ENCODE assay signal across 8 cellular contexts in the genomic region with DNA sequence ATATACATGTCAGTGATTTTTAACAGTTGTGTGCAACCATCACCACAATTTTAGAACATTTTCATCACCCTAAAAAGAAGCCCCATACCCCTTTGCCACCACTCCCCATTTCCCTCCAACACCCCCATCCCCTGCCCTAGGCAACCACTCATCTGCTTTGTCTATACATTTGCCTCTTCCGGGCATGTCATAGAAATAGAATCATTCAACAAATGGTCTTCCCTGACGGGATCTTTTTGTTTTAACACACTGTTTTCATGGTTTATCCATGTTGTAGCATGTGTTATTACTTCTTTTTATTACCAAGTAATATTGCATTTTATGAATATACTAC. TPM values are rescaled to one million over a fixed set of nuclear protein-coding genes. Genes with fewer than 3 reads are reported as not detected.
A peak's percentile ranks its signal among the peaks of the same experiment; 100 is the strongest.
DNase-seq lines count a peak whose midpoint lies in the region; ATAC-seq and TF ChIP-seq lines count a peak whose summit lies in the region.

No MANE protein-coding gene starts in this region.

- no peaks in the 10 kb centered on the region for H3K9me3 Mint-ChIP-seq in activated T-cell treated with anti-CD3 and anti-CD28 coated beads, Interleukin-2, amount 50 U/mL, for 4 hours
- H3K9me3 Mint-ChIP-seq in activated T-helper 17 cell treated with anti-CD3 and anti-CD28 coated beads, Interleukin-2, amount 50 U/mL, for 72 hours, result no peaks in the 10 kb centered on the region
- no peaks in the 10 kb centered on the region for H3K9me3 Mint-ChIP-seq in immature natural killer cell

- no peaks in the 10 kb centered on the region for H3K27me3 Mint-ChIP-seq in activated T-cell treated with anti-CD3 and anti-CD28 coated beads, Interleukin-2, amount 50 U/mL, for 4 hours (ENCODE audit: low read depth)
- no peaks in the 10 kb centered on the region for H3K27me3 Mint-ChIP-seq in activated T-helper 17 cell treated with anti-CD3 and anti-CD28 coated beads, Interleukin-2, amount 50 U/mL, for 72 hours
- H3K27me3 Mint-ChIP-seq in immature natural killer cell (ENCODE audit: low read depth in 3 of 3), result peaks cover 0 to 4% (median 3%) of the 10 kb centered on the region in 3 donors

- peak overlapping the region; percentile 93 for H3K27ac Mint-ChIP-seq in activated T-helper 17 cell treated with anti-CD3 and anti-CD28 coated beads, Interleukin-2, amount 50 U/mL, for 72 hours
- H3K27ac Mint-ChIP-seq in immature natural killer cell, result peak overlapping the region; percentile 91 to 97 (median 94)

- H3K27ac ChIP-seq in suprapubic skin, result peak overlapping the region; percentile 81

- ATAC-seq in activated T-cell treated with anti-CD3 and anti-CD28 coated beads, Interleukin-2, amount 50 U/mL, for 4 hours, result peak; percentile 3 to 14
- peak; percentile 22 for ATAC-seq in activated T-helper 17 cell treated with anti-CD3 and anti-CD28 coated beads, Interleukin-2, amount 50 U/mL, for 72 hours (replicated peaks)

- no peaks in the 10 kb centered on the region for H3K9me3 ChIP-seq in suprapubic skin

- TF ChIP-seq POLR2A in suprapubic skin (IDR thresholded peaks at IDR 0.05), result no peak

- no peak for TF ChIP-seq EP300 in suprapubic skin (IDR thresholded peaks at IDR 0.05)

- WGBS in suprapubic skin, result 13% methylated on average over 2 of the region's 2 CpGs

- H3K4me1 ChIP-seq in suprapubic skin, result peaks cover 46% of the 10 kb centered on the region

- peaks cover 54% of the 10 kb centered on the region for H3K4me1 Mint-ChIP-seq in activated T-cell treated with anti-CD3 and anti-CD28 coated beads, Interleukin-2, amount 50 U/mL, for 4 hours (ENCODE audit: low read depth)
- H3K4me1 Mint-ChIP-seq in activated T-helper 17 cell treated with anti-CD3 and anti-CD28 coated beads, Interleukin-2, amount 50 U/mL, for 72 hours, result peaks cover 24% of the 10 kb centered on the region
- H3K4me1 Mint-ChIP-seq in immature natural killer cell, result peaks cover 58% of the 10 kb centered on the region in 2 donors

- no peaks in the 10 kb centered on the region for H3K27me3 ChIP-seq in suprapubic skin

- TF ChIP-seq CTCF in suprapubic skin (IDR thresholded peaks at IDR 0.05) (no peak), GM10266 (IDR thresholded peaks at IDR 0.05; ENCODE audit: control insufficient read depth, insufficient read depth, low read depth, missing control alignments) (no peak)

- DNase-seq in activated T-cell treated with anti-CD3 and anti-CD28 coated beads, Interleukin-2, amount 50 U/mL, for 4 hours, result no peak
- no peak for DNase-seq in activated T-cell treated with anti-CD3 and anti-CD28 coated beads, Interleukin-2, amount 50 U/mL, for 1 hour
- DNase-seq in immature natural killer cell (no peak), suprapubic skin (ENCODE audit: low spot score in 2 of 2) (no peak), NCI-H524 (lab: John Stamatoyannopoulos, UW) (no peak), GM10266 (ENCODE audit: extremely low spot score) (no peak)
- DNase-seq in NK-92 treated with Interleukin-12 subunit alpha and Interleukin-12 subunit beta, amount 100 ng/mL, for 24 hours (lab: John Stamatoyannopoulos, UW), result no peak

- peak overlapping the region; percentile 93 for H3K4me3 Mint-ChIP-seq in activated T-cell treated with anti-CD3 and anti-CD28 coated beads, Interleukin-2, amount 50 U/mL, for 4 hours
- peak overlapping the region; percentile 91 for H3K4me3 Mint-ChIP-seq in activated T-helper 17 cell treated with anti-CD3 and anti-CD28 coated beads, Interleukin-2, amount 50 U/mL, for 72 hours
- peak overlapping the region; percentile 95 to 97 (median 97) for H3K4me3 Mint-ChIP-seq in immature natural killer cell

- peaks cover 6% of the 10 kb centered on the region for H3K36me3 ChIP-seq in suprapubic skin

- peaks cover 11% of the 10 kb centered on the region for H3K36me3 Mint-ChIP-seq in activated T-cell treated with anti-CD3 and anti-CD28 coated beads, Interleukin-2, amount 50 U/mL, for 4 hours (ENCODE audit: insufficient read depth)
- H3K36me3 Mint-ChIP-seq in activated T-helper 17 cell treated with anti-CD3 and anti-CD28 coated beads, Interleukin-2, amount 50 U/mL, for 72 hours (ENCODE audit: low read depth), result peaks cover 28% of the 10 kb centered on the region
- peaks cover 5 to 9% (median 8%) of the 10 kb centered on the region in 3 donors for H3K36me3 Mint-ChIP-seq in immature natural killer cell

- peak overlapping the region; percentile 58 for H3K4me3 ChIP-seq in suprapubic skin

RNA-seq across cellular contexts. Expression of gene VILL, which starts 4.0 kb away (rescaled TPM):
- total RNA-seq in activated T-cell treated with anti-CD3 and anti-CD28 coated beads, Interleukin-2, amount 50 U/mL, for 4 hours, result 10 to 100 TPM; 15.0 to 16.8 (median 16.6) TPM
- 10 to 100 TPM; 12.7 to 13.4 TPM for total RNA-seq in activated T-helper 17 cell treated with anti-CD3 and anti-CD28 coated beads, Interleukin-2, amount 50 U/mL, for 72 hours
- polyA plus RNA-seq in immature natural killer cell, result 10 to 100 TPM; 12.9 to 15.7 (median 14.6) TPM
- total RNA-seq in suprapubic skin, result 10 to 100 TPM; 13.2 to 16.7 (median 15.0) TPM

RNA-seq across cellular contexts. Expression of gene PLCD1, which starts 34.8 kb away (rescaled TPM):
- total RNA-seq in activated T-cell treated with anti-CD3 and anti-CD28 coated beads, Interleukin-2, amount 50 U/mL, for 4 hours, result 1 to 10 TPM; 1.8 to 3.4 (median 1.9) TPM
- total RNA-seq in activated T-helper 17 cell treated with anti-CD3 and anti-CD28 coated beads, Interleukin-2, amount 50 U/mL, for 72 hours, result 10 to 100 TPM; 17.7 to 24.4 TPM
- polyA plus RNA-seq in immature natural killer cell, result 10 to 100 TPM; 11.6 to 18.0 (median 12.1) TPM
- 10 to 100 TPM; 32.3 to 42.2 (median 39.3) TPM for total RNA-seq in suprapubic skin

RNA-seq across cellular contexts. Expression of gene DLEC1, which starts 44.4 kb away (rescaled TPM):
- under 1 TPM; 0.05 to 0.16 (median 0.08) TPM for total RNA-seq in activated T-cell treated with anti-CD3 and anti-CD28 coated beads, Interleukin-2, amount 50 U/mL, for 4 hours
- total RNA-seq in activated T-helper 17 cell treated with anti-CD3 and anti-CD28 coated beads, Interleukin-2, amount 50 U/mL, for 72 hours, result 1 to 10 TPM; 1.2 to 2.0 TPM
- polyA plus RNA-seq in immature natural killer cell, result 1 to 10 TPM in 1 of 3 donors, under 1 TPM in 2; 0.16 to 2.4 (median 0.84) TPM
- total RNA-seq in suprapubic skin, result 1 to 10 TPM in 1 of 4 donors, under 1 TPM in 3; 0.19 to 2.1 (median 0.50) TPM

Comparison
In these comparisons a context has a peak if more than half of its experiments do, and no peak if none do; other contexts are left out.
1. RNA of gene PLCD1, which starts 34.8 kb away (total RNA-seq): 32.3 to 42.2 TPM in suprapubic skin and 17.7 to 24.4 TPM in activated T-helper 17 cell treated with anti-CD3 and anti-CD28 coated beads, Interleukin-2, amount 50 U/mL, for 72 hours; 1.8 to 3.4 TPM in activated T-cell treated with anti-CD3 and anti-CD28 coated beads, Interleukin-2, amount 50 U/mL, for 4 hours; every median in the first group is over 4 times any median in the second.
2. Peak in every context shown above with its lines, with median percentiles within 50 percentile points of each other: H3K4me3 Mint-ChIP-seq.